In genomic region chr4:69831646-69832325, GRCh38 we compare ENCODE assay signal across 1 cellular context.
A peak's percentile ranks its signal among the peaks of the same experiment; 100 is the strongest.
TF ChIP-seq lines count a peak whose summit lies in the region.

No MANE protein-coding gene starts in this region.

TF ChIP-seq in HepG2, 621 proteins besides CTCF, POLR2A, EP300 and RAD21 (continued from another document and continues in another):
- TF ChIP-seq DPF2 (CRISPR knock-in tag; IDR thresholded peaks at IDR 0.05; ENCODE audit: borderline replicate concordance, low read depth), result no peak
- TF ChIP-seq ZFP91 (CRISPR knock-in tag; IDR thresholded peaks at IDR 0.05; ENCODE audit: borderline replicate concordance), result peak; percentile 47; the same call in 1 of the 2 replicates
- no peak for TF ChIP-seq MLX (CRISPR knock-in tag; IDR thresholded peaks at IDR 0.05)
- 0 out of 2 replicates have a peak, but pooled peaks have one; percentile 16 for TF ChIP-seq ZNF83 (CRISPR knock-in tag; IDR thresholded peaks at IDR 0.05; ENCODE audit: borderline replicate concordance)
- 0 out of 2 replicates have a peak, but pooled peaks have one; percentile 77 for TF ChIP-seq FIP1L1 (IDR thresholded peaks at IDR 0.05; ENCODE audit: borderline replicate concordance, insufficient read depth, low read depth, low read length)
- TF ChIP-seq KAT7 (CRISPR knock-in tag; IDR thresholded peaks at IDR 0.05; ENCODE audit: borderline replicate concordance), result no peak; the same call in 1 of the 2 replicates
- peak; percentile 11 for TF ChIP-seq PHF5A (CRISPR knock-in tag; IDR thresholded peaks at IDR 0.05; ENCODE audit: low read depth, unreplicated experiment)
- TF ChIP-seq ZNF577 (CRISPR knock-in tag; IDR thresholded peaks at IDR 0.05; ENCODE audit: borderline replicate concordance, low read depth), result no peak
- TF ChIP-seq TSC22D2 (CRISPR knock-in tag; IDR thresholded peaks at IDR 0.05; ENCODE audit: borderline replicate concordance), result 0 out of 2 replicates have a peak, but pooled peaks have one; percentile 33
- no peak for TF ChIP-seq ZBTB42 (CRISPR knock-in tag; IDR thresholded peaks at IDR 0.05)
- TF ChIP-seq ZBTB38 (CRISPR knock-in tag; IDR thresholded peaks at IDR 0.05), result peak; percentile 99
- TF ChIP-seq, protein P1, sequence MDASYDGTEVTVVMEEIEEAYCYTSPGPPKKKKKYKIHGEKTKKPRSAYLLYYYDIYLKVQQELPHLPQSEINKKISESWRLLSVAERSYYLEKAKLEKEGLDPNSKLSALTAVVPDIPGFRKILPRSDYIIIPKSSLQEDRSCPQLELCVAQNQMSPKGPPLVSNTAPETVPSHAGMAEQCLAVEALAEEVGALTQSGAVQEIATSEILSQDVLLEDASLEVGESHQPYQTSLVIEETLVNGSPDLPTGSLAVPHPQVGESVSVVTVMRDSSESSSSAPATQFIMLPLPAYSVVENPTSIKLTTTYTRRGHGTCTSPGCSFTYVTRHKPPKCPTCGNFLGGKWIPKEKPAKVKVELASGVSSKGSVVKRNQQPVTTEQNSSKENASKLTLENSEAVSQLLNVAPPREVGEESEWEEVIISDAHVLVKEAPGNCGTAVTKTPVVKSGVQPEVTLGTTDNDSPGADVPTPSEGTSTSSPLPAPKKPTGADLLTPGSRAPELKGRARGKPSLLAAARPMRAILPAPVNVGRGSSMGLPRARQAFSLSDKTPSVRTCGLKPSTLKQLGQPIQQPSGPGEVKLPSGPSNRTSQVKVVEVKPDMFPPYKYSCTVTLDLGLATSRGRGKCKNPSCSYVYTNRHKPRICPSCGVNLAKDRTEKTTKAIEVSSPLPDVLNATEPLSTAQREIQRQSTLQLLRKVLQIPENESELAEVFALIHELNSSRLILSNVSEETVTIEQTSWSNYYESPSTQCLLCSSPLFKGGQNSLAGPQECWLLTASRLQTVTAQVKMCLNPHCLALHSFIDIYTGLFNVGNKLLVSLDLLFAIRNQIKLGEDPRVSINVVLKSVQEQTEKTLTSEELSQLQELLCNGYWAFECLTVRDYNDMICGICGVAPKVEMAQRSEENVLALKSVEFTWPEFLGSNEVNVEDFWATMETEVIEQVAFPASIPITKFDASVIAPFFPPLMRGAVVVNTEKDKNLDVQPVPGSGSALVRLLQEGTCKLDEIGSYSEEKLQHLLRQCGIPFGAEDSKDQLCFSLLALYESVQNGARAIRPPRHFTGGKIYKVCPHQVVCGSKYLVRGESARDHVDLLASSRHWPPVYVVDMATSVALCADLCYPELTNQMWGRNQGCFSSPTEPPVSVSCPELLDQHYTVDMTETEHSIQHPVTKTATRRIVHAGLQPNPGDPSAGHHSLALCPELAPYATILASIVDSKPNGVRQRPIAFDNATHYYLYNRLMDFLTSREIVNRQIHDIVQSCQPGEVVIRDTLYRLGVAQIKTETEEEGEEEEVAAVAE (CRISPR knock-in tag; IDR thresholded peaks at IDR 0.05; ENCODE audit: borderline replicate concordance), result 0 out of 2 replicates have a peak, but pooled peaks have one; percentile 12
- no peak for TF ChIP-seq AGO1 (IDR thresholded peaks at IDR 0.05; ENCODE audit: low read depth, low read length, poor library complexity, severe bottlenecking)
- TF ChIP-seq ZNF326 (CRISPR knock-in tag; IDR thresholded peaks at IDR 0.05; ENCODE audit: borderline replicate concordance), result no peak
- TF ChIP-seq ZNF670 (CRISPR knock-in tag; IDR thresholded peaks at IDR 0.05; ENCODE audit: borderline replicate concordance), result no peak
- TF ChIP-seq AGO2 (optimal IDR thresholded peaks at IDR 0.05; ENCODE audit: low read depth, low read length), result peak; percentile 51
- no peak for TF ChIP-seq ZNF766 (CRISPR knock-in tag; IDR thresholded peaks at IDR 0.05; ENCODE audit: borderline replicate concordance)
- no peak for TF ChIP-seq NR2F1 (CRISPR knock-in tag; IDR thresholded peaks at IDR 0.05)
- no peak for TF ChIP-seq ZNF761 (CRISPR knock-in tag; conservative IDR thresholded peaks at IDR 0.05)
- 0 out of 2 replicates have a peak, but pooled peaks have one; percentile 58 for TF ChIP-seq EED (CRISPR knock-in tag; IDR thresholded peaks at IDR 0.05)
- peak; percentile 86 for TF ChIP-seq POLR2G (IDR thresholded peaks at IDR 0.05; ENCODE audit: low read depth, low read length)
- TF ChIP-seq, protein P2, sequence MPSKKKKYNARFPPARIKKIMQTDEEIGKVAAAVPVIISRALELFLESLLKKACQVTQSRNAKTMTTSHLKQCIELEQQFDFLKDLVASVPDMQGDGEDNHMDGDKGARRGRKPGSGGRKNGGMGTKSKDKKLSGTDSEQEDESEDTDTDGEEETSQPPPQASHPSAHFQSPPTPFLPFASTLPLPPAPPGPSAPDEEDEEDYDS (CRISPR knock-in tag; IDR thresholded peaks at IDR 0.05), result no peak
- 0 out of 2 replicates have a peak, but pooled peaks have one; percentile 47 for TF ChIP-seq ZNF274 (CRISPR knock-in tag; IDR thresholded peaks at IDR 0.05)
- TF ChIP-seq, protein P3, sequence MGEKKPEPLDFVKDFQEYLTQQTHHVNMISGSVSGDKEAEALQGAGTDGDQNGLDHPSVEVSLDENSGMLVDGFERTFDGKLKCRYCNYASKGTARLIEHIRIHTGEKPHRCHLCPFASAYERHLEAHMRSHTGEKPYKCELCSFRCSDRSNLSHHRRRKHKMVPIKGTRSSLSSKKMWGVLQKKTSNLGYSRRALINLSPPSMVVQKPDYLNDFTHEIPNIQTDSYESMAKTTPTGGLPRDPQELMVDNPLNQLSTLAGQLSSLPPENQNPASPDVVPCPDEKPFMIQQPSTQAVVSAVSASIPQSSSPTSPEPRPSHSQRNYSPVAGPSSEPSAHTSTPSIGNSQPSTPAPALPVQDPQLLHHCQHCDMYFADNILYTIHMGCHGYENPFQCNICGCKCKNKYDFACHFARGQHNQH (CRISPR knock-in tag; IDR thresholded peaks at IDR 0.05), result 0 out of 2 replicates have a peak, but pooled peaks have one; percentile 24
- TF ChIP-seq, protein P4, sequence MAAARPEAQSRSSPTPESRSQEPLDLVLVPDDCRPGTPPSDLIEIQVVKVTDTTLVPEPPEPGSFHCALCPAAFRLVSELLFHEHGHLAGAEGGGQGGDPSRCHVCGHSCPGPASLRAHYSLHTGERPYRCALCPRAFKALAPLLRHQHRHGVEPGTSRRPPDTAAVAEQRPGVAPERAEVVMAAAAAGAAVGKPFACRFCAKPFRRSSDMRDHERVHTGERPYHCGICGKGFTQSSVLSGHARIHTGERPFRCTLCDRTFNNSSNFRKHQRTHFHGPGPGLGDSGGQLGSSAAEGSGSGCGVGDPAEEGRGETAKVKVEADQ (CRISPR knock-in tag; IDR thresholded peaks at IDR 0.05; ENCODE audit: borderline replicate concordance), result no peak
- no peak for TF ChIP-seq FOXM1 (CRISPR knock-in tag; IDR thresholded peaks at IDR 0.05)
- no peak for TF ChIP-seq SIN3A (IDR thresholded peaks at IDR 0.05; ENCODE audit: borderline replicate concordance, low read depth, low read length)
- no peak for TF ChIP-seq ZNF224 (CRISPR knock-in tag; IDR thresholded peaks at IDR 0.05)
- no peak for TF ChIP-seq ONECUT2 (CRISPR knock-in tag; IDR thresholded peaks at IDR 0.05)
- TF ChIP-seq ZNF790 (CRISPR knock-in tag; IDR thresholded peaks at IDR 0.05; ENCODE audit: borderline replicate concordance), result no peak
- TF ChIP-seq POLR2AphosphoS5 (IDR thresholded peaks at IDR 0.05; ENCODE audit: low read depth, low read length), result peak; percentile 39; the same call in 1 of the 2 replicates
- TF ChIP-seq TMF1 (CRISPR knock-in tag; IDR thresholded peaks at IDR 0.05; ENCODE audit: low read depth), result no peak
- no peak for TF ChIP-seq HNRNPK (IDR thresholded peaks at IDR 0.05; ENCODE audit: low read depth, low read length, poor library complexity, severe bottlenecking)
- TF ChIP-seq ZNF687 (CRISPR knock-in tag; IDR thresholded peaks at IDR 0.05), result peak; percentile 74
- TF ChIP-seq, protein P5, sequence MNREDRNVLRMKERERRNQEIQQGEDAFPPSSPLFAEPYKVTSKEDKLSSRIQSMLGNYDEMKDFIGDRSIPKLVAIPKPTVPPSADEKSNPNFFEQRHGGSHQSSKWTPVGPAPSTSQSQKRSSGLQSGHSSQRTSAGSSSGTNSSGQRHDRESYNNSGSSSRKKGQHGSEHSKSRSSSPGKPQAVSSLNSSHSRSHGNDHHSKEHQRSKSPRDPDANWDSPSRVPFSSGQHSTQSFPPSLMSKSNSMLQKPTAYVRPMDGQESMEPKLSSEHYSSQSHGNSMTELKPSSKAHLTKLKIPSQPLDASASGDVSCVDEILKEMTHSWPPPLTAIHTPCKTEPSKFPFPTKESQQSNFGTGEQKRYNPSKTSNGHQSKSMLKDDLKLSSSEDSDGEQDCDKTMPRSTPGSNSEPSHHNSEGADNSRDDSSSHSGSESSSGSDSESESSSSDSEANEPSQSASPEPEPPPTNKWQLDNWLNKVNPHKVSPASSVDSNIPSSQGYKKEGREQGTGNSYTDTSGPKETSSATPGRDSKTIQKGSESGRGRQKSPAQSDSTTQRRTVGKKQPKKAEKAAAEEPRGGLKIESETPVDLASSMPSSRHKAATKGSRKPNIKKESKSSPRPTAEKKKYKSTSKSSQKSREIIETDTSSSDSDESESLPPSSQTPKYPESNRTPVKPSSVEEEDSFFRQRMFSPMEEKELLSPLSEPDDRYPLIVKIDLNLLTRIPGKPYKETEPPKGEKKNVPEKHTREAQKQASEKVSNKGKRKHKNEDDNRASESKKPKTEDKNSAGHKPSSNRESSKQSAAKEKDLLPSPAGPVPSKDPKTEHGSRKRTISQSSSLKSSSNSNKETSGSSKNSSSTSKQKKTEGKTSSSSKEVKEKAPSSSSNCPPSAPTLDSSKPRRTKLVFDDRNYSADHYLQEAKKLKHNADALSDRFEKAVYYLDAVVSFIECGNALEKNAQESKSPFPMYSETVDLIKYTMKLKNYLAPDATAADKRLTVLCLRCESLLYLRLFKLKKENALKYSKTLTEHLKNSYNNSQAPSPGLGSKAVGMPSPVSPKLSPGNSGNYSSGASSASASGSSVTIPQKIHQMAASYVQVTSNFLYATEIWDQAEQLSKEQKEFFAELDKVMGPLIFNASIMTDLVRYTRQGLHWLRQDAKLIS (CRISPR knock-in tag; IDR thresholded peaks at IDR 0.05), result peak; percentile 62
- TF ChIP-seq MEF2D (CRISPR knock-in tag; IDR thresholded peaks at IDR 0.05), result no peak
- TF ChIP-seq ZNF768 (CRISPR knock-in tag; IDR thresholded peaks at IDR 0.05), result no peak
- TF ChIP-seq, protein P6, sequence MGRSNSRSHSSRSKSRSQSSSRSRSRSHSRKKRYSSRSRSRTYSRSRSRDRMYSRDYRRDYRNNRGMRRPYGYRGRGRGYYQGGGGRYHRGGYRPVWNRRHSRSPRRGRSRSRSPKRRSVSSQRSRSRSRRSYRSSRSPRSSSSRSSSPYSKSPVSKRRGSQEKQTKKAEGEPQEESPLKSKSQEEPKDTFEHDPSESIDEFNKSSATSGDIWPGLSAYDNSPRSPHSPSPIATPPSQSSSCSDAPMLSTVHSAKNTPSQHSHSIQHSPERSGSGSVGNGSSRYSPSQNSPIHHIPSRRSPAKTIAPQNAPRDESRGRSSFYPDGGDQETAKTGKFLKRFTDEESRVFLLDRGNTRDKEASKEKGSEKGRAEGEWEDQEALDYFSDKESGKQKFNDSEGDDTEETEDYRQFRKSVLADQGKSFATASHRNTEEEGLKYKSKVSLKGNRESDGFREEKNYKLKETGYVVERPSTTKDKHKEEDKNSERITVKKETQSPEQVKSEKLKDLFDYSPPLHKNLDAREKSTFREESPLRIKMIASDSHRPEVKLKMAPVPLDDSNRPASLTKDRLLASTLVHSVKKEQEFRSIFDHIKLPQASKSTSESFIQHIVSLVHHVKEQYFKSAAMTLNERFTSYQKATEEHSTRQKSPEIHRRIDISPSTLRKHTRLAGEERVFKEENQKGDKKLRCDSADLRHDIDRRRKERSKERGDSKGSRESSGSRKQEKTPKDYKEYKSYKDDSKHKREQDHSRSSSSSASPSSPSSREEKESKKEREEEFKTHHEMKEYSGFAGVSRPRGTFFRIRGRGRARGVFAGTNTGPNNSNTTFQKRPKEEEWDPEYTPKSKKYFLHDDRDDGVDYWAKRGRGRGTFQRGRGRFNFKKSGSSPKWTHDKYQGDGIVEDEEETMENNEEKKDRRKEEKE (IDR thresholded peaks at IDR 0.05), result no peak
